16 cellular contexts compared by ENCODE assay signal in the genomic region with DNA sequence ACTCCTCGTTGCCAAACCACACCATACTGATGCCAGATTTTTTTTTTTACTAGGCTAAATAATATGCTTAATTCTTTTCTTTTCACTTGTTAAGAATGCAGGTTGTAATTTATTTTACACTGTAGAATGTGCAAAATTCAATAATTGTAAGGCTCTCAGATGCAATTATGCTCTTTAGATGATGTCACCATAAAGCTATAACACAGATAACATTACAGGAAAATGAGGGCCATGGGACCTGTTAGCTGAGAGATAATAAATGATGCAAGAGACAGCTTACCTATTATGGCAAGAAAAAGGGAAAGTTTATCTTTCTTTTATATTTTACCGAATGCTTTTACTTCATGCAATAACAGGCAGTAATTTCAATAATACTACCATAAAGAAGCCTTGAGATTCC.
"Had no signal": no experiment of that assay in that cellular context is flagged by ENCODE, and none has a peak within 500 bp of the region (broad histone marks: within the 10 kb centered on the region; RNA-seq: fewer than 3 reads in every experiment).

No MANE protein-coding gene starts in this region.

- FAIRE-seq: urothelium cell line had no signal

- DNase-seq: cortex of kidney; dorsolateral prefrontal cortex; effector CD8-positive, alpha-beta T cell; gastrocnemius medialis; islet precursor cell; mammary epithelial cell; naive thymus-derived CD8-positive, alpha-beta T cell; posterior cingulate gyrus; stimulated activated CD4-positive, alpha-beta T cell treated with anti-CD3 and anti-CD28 coated beads, Interleukin-4, amount 100 ng/mL, for 1 hour; stimulated activated CD8-positive, alpha-beta memory T cell treated with anti-CD3 and anti-CD28 coated beads, Interleukin-4, amount 100 ng/mL, for 48 hours; stimulated activated naive CD8-positive, alpha-beta T cell treated with anti-CD3 and anti-CD28 coated beads, Interleukin-15, Interleukin-2, amounts not matched to agents 100 U/mL and 50 U/mL, for 24 hours; thyroid gland had no signal

- H3K27ac ChIP-seq: dorsolateral prefrontal cortex, gastrocnemius medialis, neutrophil, right atrium auricular region, suprapubic skin, thyroid gland had no signal

- H3K36me3 ChIP-seq: gastrocnemius medialis, neutrophil, right atrium auricular region, suprapubic skin, thyroid gland had no signal

- H3K27me3 ChIP-seq: dorsolateral prefrontal cortex, gastrocnemius medialis, neutrophil, right atrium auricular region, suprapubic skin, thyroid gland had no signal

- H3K4me1 ChIP-seq: gastrocnemius medialis, right atrium auricular region, suprapubic skin, thyroid gland had no signal

- H3K4me3 ChIP-seq: dorsolateral prefrontal cortex, gastrocnemius medialis, right atrium auricular region, suprapubic skin, thyroid gland had no signal

- H3K9me3 ChIP-seq: gastrocnemius medialis, neutrophil, right atrium auricular region, suprapubic skin, thyroid gland had no signal
